ENCODE assay signal across 8 cellular contexts in the genomic region with DNA sequence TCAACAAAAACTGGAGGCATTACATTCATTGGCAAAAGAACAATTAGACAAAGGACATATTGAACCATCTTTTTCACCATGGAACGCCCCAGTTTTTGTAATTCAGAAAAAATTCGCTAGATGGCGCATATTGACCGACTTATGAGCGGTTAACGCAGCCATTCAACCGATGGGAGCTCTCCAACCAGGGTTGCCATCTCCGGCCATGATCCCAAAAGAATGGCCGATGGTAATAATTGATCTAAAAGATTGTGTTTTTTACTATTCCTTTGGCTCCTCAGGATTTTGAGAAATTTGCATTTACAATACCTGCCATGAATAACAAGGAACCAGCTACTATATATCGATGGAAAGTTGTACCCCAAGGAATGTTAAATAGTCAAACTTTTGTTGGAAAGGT. TPM values are rescaled to one million over a fixed set of nuclear protein-coding genes. Genes with fewer than 3 reads are reported as not detected.
A peak's percentile ranks its signal among the peaks of the same experiment; 100 is the strongest.
DNase-seq lines count a peak whose midpoint lies in the region; ATAC-seq and TF ChIP-seq lines count a peak whose summit lies in the region.

No MANE protein-coding gene starts in this region.

- no peak overlapping the region for H3K27ac ChIP-seq in effector memory CD4-positive, alpha-beta T cell (ENCODE audit: insufficient read depth, low read length, poor library complexity, severe bottlenecking)

- H3K4me3 Mint-ChIP-seq in activated CD4-positive, alpha-beta T cell treated with anti-CD3 and anti-CD28 coated beads, Interleukin-2, amount 10 ng/mL, durations not matched to agents 7 days and 5 days: no peak overlapping the region
- H3K4me3 Mint-ChIP-seq in stimulated activated naive CD8-positive, alpha-beta T cell treated with anti-CD3 and anti-CD28 coated beads, Interleukin-15, Interleukin-2, amounts not matched to agents 100 ng/mL and 50 ng/mL, for 24 hours: no peak overlapping the region

- H3K4me1 Mint-ChIP-seq in activated CD4-positive, alpha-beta T cell treated with anti-CD3 and anti-CD28 coated beads, Interleukin-2, amount 10 ng/mL, durations not matched to agents 7 days and 5 days: peaks cover 25% of the 10 kb centered on the region
- H3K4me1 Mint-ChIP-seq in stimulated activated naive CD8-positive, alpha-beta T cell treated with anti-CD3 and anti-CD28 coated beads, Interleukin-15, Interleukin-2, amounts not matched to agents 100 ng/mL and 50 ng/mL, for 24 hours (ENCODE audit: low read depth): peaks cover 25% of the 10 kb centered on the region

- DNase-seq in AG04449 (ENCODE audit: low read depth, low spot score): no peak
- DNase-seq in NCI-H2227 (lab: John Stamatoyannopoulos, UW; ENCODE audit: unreplicated experiment): peak; percentile 84
- peak; percentile 75 for DNase-seq in activated CD4-positive, alpha-beta T cell treated with anti-CD3 and anti-CD28 coated beads, Interleukin-2, amount 10 ng/mL, durations not matched to agents 7 days and 5 days
- peak in 2 of 3 donors; percentile 27 to 40 for DNase-seq in effector memory CD4-positive, alpha-beta T cell
- DNase-seq in medulla oblongata (ENCODE audit: extremely low spot score): peak; percentile 90

- ATAC-seq in GM19395 (IDR thresholded peaks at IDR 0.05; ENCODE audit: unreplicated experiment): no peak

- peaks cover 76% of the 10 kb centered on the region for H3K27me3 Mint-ChIP-seq in activated CD4-positive, alpha-beta T cell treated with anti-CD3 and anti-CD28 coated beads, Interleukin-2, amount 10 ng/mL, durations not matched to agents 7 days and 5 days
- H3K27me3 Mint-ChIP-seq in stimulated activated naive CD8-positive, alpha-beta T cell treated with anti-CD3 and anti-CD28 coated beads, Interleukin-15, Interleukin-2, amounts not matched to agents 100 ng/mL and 50 ng/mL, for 24 hours: peaks cover 74% of the 10 kb centered on the region

- H3K27me3 ChIP-seq in effector memory CD4-positive, alpha-beta T cell (replicated peaks; ENCODE audit: control insufficient read depth, insufficient read depth, low read length, poor library complexity, severe bottlenecking): peaks cover 18% of the 10 kb centered on the region

- no peak overlapping the region for H3K27ac Mint-ChIP-seq in activated CD4-positive, alpha-beta T cell treated with anti-CD3 and anti-CD28 coated beads, Interleukin-2, amount 10 ng/mL, durations not matched to agents 7 days and 5 days
- H3K27ac Mint-ChIP-seq in stimulated activated naive CD8-positive, alpha-beta T cell treated with anti-CD3 and anti-CD28 coated beads, Interleukin-15, Interleukin-2, amounts not matched to agents 100 ng/mL and 50 ng/mL, for 24 hours: peak overlapping the region; percentile 4

- H3K9me3 Mint-ChIP-seq in activated CD4-positive, alpha-beta T cell treated with anti-CD3 and anti-CD28 coated beads, Interleukin-2, amount 10 ng/mL, durations not matched to agents 7 days and 5 days: no peaks in the 10 kb centered on the region
- no peaks in the 10 kb centered on the region for H3K9me3 Mint-ChIP-seq in stimulated activated naive CD8-positive, alpha-beta T cell treated with anti-CD3 and anti-CD28 coated beads, Interleukin-15, Interleukin-2, amounts not matched to agents 100 ng/mL and 50 ng/mL, for 24 hours

- no peaks in the 10 kb centered on the region for H3K9me3 ChIP-seq in effector memory CD4-positive, alpha-beta T cell (ENCODE audit: control insufficient read depth, low read length)

- H3K36me3 Mint-ChIP-seq in activated CD4-positive, alpha-beta T cell treated with anti-CD3 and anti-CD28 coated beads, Interleukin-2, amount 10 ng/mL, durations not matched to agents 7 days and 5 days (ENCODE audit: low read depth): no peaks in the 10 kb centered on the region
- H3K36me3 Mint-ChIP-seq in stimulated activated naive CD8-positive, alpha-beta T cell treated with anti-CD3 and anti-CD28 coated beads, Interleukin-15, Interleukin-2, amounts not matched to agents 100 ng/mL and 50 ng/mL, for 24 hours (ENCODE audit: low read depth): no peaks in the 10 kb centered on the region

- no peaks in the 10 kb centered on the region for H3K36me3 ChIP-seq in effector memory CD4-positive, alpha-beta T cell (ENCODE audit: control insufficient read depth, insufficient read depth, low read length)

- no peaks in the 10 kb centered on the region for H3K4me1 ChIP-seq in effector memory CD4-positive, alpha-beta T cell (ENCODE audit: control insufficient read depth, insufficient read depth, low read length, poor library complexity, severe bottlenecking)

- no peak overlapping the region for H3K4me3 ChIP-seq in AG04449 (ENCODE audit: low read depth, low read length)
- H3K4me3 ChIP-seq in effector memory CD4-positive, alpha-beta T cell (ENCODE audit: insufficient read depth, low read depth, low read length, poor library complexity, severe bottlenecking): no peak overlapping the region

- TF ChIP-seq CTCF in AG04449 (IDR thresholded peaks at IDR 0.05; ENCODE audit: insufficient read depth, low read length, missing control alignments): peak; percentile 47
- TF ChIP-seq CTCF in GM12873 (IDR thresholded peaks at IDR 0.05; ENCODE audit: insufficient read depth, low read depth, low read length, missing control alignments): peak; percentile 72

- POLR2A ChIA-PET in AG04449 (lab: Yijun Ruan, JAX): no interaction called here
- POLR2A ChIA-PET in activated CD4-positive, alpha-beta T cell treated with anti-CD3 and anti-CD28 coated beads, Interleukin-2, amount 10 ng/mL, durations not matched to agents 7 days and 5 days (lab: Charles Lee): no interaction called here

- CTCF ChIA-PET in AG04449 (lab: Yijun Ruan, JAX): interaction anchor here (0.6 to 12.4 kb wide), 48 partner anchors 8 to 834 kb away, joined by 3 to 233 read pairs (median 5); a partner anchor contains a TSS
- CTCF ChIA-PET in activated CD4-positive, alpha-beta T cell treated with anti-CD3 and anti-CD28 coated beads, Interleukin-2, amount 10 ng/mL, durations not matched to agents 7 days and 5 days (lab: Charles Lee): interaction anchor here (0.6 to 3.6 kb wide), 23 partner anchors 9 to 833 kb away, joined by 3 to 28 read pairs (median 4); a partner anchor contains a TSS

RNA-seq across cellular contexts. Expression of a gene that starts 21.4 kb away (rescaled TPM):
- total RNA-seq in activated CD4-positive, alpha-beta T cell treated with anti-CD3 and anti-CD28 coated beads, Interleukin-2, amount 10 ng/mL, durations not matched to agents 7 days and 5 days: not detected

RNA-seq across cellular contexts. Expression of a gene that starts 27.2 kb away (rescaled TPM):
- total RNA-seq in activated CD4-positive, alpha-beta T cell treated with anti-CD3 and anti-CD28 coated beads, Interleukin-2, amount 10 ng/mL, durations not matched to agents 7 days and 5 days: under 1 TPM; 0.27 to 0.31 TPM

RNA-seq across cellular contexts. Expression of a gene that starts 57.9 kb away (rescaled TPM):
- total RNA-seq in activated CD4-positive, alpha-beta T cell treated with anti-CD3 and anti-CD28 coated beads, Interleukin-2, amount 10 ng/mL, durations not matched to agents 7 days and 5 days: not detected

RNA-seq across cellular contexts. Expression of a gene that starts 58.0 kb away (rescaled TPM):
- not detected for total RNA-seq in activated CD4-positive, alpha-beta T cell treated with anti-CD3 and anti-CD28 coated beads, Interleukin-2, amount 10 ng/mL, durations not matched to agents 7 days and 5 days
